ENCODE assay signal across 1 cellular context in the genomic region with DNA sequence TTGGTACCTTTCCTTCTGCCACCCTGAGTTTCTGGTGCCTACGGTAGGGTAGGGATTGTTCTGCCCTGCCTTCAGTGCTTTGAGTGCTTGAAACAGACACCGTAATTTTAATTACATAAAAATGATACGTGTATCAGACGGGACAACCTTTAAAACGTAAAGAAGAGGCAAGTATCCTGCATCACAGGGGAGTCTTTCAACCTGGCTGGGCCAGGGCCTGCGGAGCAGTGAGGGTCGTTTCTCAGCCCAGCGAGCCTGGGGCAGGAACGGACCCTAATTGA.
TF ChIP-seq lines count a peak whose summit lies in the region.

No MANE protein-coding gene starts in this region.

TF ChIP-seq in GM23338, 12 proteins besides CTCF, POLR2A, EP300 and RAD21 (continued from another document):
- TF ChIP-seq ETS1 (IDR thresholded peaks at IDR 0.05) (no peak), ZNF114 (CRISPR knock-in tag; IDR thresholded peaks at IDR 0.05) (no peak), STAT1 (IDR thresholded peaks at IDR 0.05; ENCODE audit: unreplicated experiment) (no peak), REST (IDR thresholded peaks at IDR 0.05; ENCODE audit: unreplicated experiment) (no peak), POLR2AphosphoS5 (IDR thresholded peaks at IDR 0.05; ENCODE audit: low read depth) (no peak), ZNF331 (CRISPR knock-in tag; IDR thresholded peaks at IDR 0.05; ENCODE audit: low read depth) (no peak)
